Comparison of ENCODE assay signal across 19 cellular contexts in the genomic region with DNA sequence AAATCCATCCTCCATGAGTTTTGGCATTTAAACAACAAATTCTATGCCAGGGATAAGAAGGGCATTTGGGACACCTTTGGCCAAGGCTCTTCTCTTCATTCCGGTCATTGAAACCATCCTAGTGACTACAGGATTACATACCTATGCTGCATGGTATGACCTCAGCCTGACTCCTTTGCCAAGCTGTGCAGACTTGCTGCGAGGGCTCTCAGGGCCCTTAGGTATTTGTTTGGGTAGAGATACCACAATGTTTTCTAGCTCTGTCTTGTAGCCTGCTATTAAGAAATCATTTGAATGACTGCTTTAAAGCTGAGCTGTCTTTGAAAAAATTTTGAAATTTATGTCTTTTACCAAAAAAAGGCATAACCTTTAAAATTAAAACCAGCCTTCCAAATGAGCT.
"Had no signal": no experiment of that assay in that cellular context is flagged by ENCODE, and none has a peak within 500 bp of the region (broad histone marks: within the 10 kb centered on the region; RNA-seq: fewer than 3 reads in every experiment).

No MANE protein-coding gene starts in this region.

- H3K36me3 ChIP-seq: adrenal gland, gastrocnemius medialis, heart left ventricle, neural progenitor cell, ovary, right lobe of liver, stomach had no signal

- H3K4me2 ChIP-seq: neural progenitor cell had no signal

- H3K4me3 Mint-ChIP-seq: activated CD8-positive, alpha-beta T cell treated with anti-CD3 and anti-CD28 coated beads for 36 hours; activated T-cell treated with anti-CD3 and anti-CD28 coated beads, Interleukin-2, amount 50 U/mL, for 4 hours; immature natural killer cell; naive B cell; neural progenitor cell; T-helper 17 cell; WTC11 had no signal

- H3K9me3 ChIP-seq: adrenal gland, gastrocnemius medialis, ovary, right lobe of liver, stomach, testis had no signal

- DNase-seq: activated CD4-positive, alpha-beta T cell treated with anti-CD3 and anti-CD28 coated beads for 48 hours; activated CD8-positive, alpha-beta T cell treated with anti-CD3 and anti-CD28 coated beads for 36 hours; activated effector memory CD4-positive, alpha-beta T cell treated with Interleukin-2 at 50 U/mL for 16 hours; activated naive CD4-positive, alpha-beta T cell treated with anti-CD3 and anti-CD28 coated beads, Interleukin-2, amount 50 U/mL, for 16 hours; activated T-cell treated with anti-CD3 and anti-CD28 coated beads, Interleukin-2, amount 50 U/mL, for 4 hours; adrenal gland; gastrocnemius medialis; heart left ventricle; immature natural killer cell; naive B cell; ovary; right lobe of liver; stomach; T-helper 17 cell; testis had no signal

- H3K27ac Mint-ChIP-seq: activated CD8-positive, alpha-beta T cell treated with anti-CD3 and anti-CD28 coated beads for 36 hours; immature natural killer cell; naive B cell; neural progenitor cell; T-helper 17 cell; WTC11 had no signal

- H3K27me3 Mint-ChIP-seq: activated CD8-positive, alpha-beta T cell treated with anti-CD3 and anti-CD28 coated beads for 36 hours; naive B cell; T-helper 17 cell had no signal

- H3K4me3 ChIP-seq: adrenal gland, coronary artery, gastrocnemius medialis, heart left ventricle, lung, neural progenitor cell, ovary, right lobe of liver, stomach, testis had no signal

- H3K36me3 Mint-ChIP-seq: immature natural killer cell, naive B cell, neural progenitor cell, WTC11 had no signal

- H3K9me3 Mint-ChIP-seq: neural progenitor cell, WTC11 had no signal

- H3K4me1 ChIP-seq: adrenal gland, gastrocnemius medialis, heart left ventricle, neural progenitor cell, right lobe of liver, stomach, testis had no signal

- H3K4me1 Mint-ChIP-seq: immature natural killer cell, naive B cell, T-helper 17 cell, WTC11 had no signal

- H3K27me3 ChIP-seq: adrenal gland, gastrocnemius medialis, heart left ventricle, neural progenitor cell, ovary, right lobe of liver, stomach, testis had no signal

- H2AFZ ChIP-seq: neural progenitor cell had no signal

- ATAC-seq: activated CD8-positive, alpha-beta T cell treated with anti-CD3 and anti-CD28 coated beads for 36 hours; activated T-cell treated with anti-CD3 and anti-CD28 coated beads, Interleukin-2, amount 50 U/mL, for 4 hours; gastrocnemius medialis; heart left ventricle; right lobe of liver; T-helper 17 cell; WTC11 had no signal

- H3K27ac ChIP-seq: adrenal gland, coronary artery, gastrocnemius medialis, heart left ventricle, neural progenitor cell, ovary, right lobe of liver, stomach, testis had no signal

- H3K9ac ChIP-seq: neural progenitor cell had no signal
